In genomic region chr1:19483261-19483660, GRCh38 we compare ENCODE assay signal across 8 cellular contexts. TPM values are rescaled to one million over a fixed set of nuclear protein-coding genes. Genes with fewer than 3 reads are reported as not detected.
DNase-seq lines count a peak whose midpoint lies in the region; ATAC-seq, FAIRE-seq and TF ChIP-seq lines count a peak whose summit lies in the region.

No MANE protein-coding gene starts in this region.

- no peak for TF ChIP-seq POLR2A in suprapubic skin (IDR thresholded peaks at IDR 0.05)

- peak overlapping the region; percentile 97 for H3K4me3 Mint-ChIP-seq in activated T-helper 17 cell treated with anti-CD3 and anti-CD28 coated beads, Interleukin-2, amount 50 U/mL, for 72 hours

- no peak overlapping the region for H3K4me3 ChIP-seq in keratinocyte (ENCODE audit: control insufficient read depth in 2 of 3, extremely low read depth in 1 of 3, insufficient read depth in 2 of 3, low read depth in 1 of 3, low read length in 3 of 3)
- H3K4me3 ChIP-seq in suprapubic skin, result peak overlapping the region; percentile 83

- no peaks in the 10 kb centered on the region for H3K27me3 Mint-ChIP-seq in activated T-helper 17 cell treated with anti-CD3 and anti-CD28 coated beads, Interleukin-2, amount 50 U/mL, for 72 hours

- H3K27ac ChIP-seq in keratinocyte (ENCODE audit: control insufficient read depth, insufficient read depth, low read length) (no peak overlapping the region), suprapubic skin (peak overlapping the region; percentile 95)

- H3K4me2 ChIP-seq in keratinocyte (ENCODE audit: control insufficient read depth, extremely low read depth, insufficient read depth, low read depth, low read length), result peak overlapping the region; percentile 96

- no peak for TF ChIP-seq EP300 in suprapubic skin (IDR thresholded peaks at IDR 0.05)

- H3K4me1 Mint-ChIP-seq in activated T-helper 17 cell treated with anti-CD3 and anti-CD28 coated beads, Interleukin-2, amount 50 U/mL, for 72 hours, result peaks cover 63% of the 10 kb centered on the region

- peaks cover 49% of the 10 kb centered on the region for H4K20me1 ChIP-seq in keratinocyte (ENCODE audit: control insufficient read depth, extremely low read depth, insufficient read depth, low read length)

- no peaks in the 10 kb centered on the region for H3K27me3 ChIP-seq in keratinocyte (ENCODE audit: control insufficient read depth, extremely low read depth, insufficient read depth, low read length)
- H3K27me3 ChIP-seq in suprapubic skin, result no peaks in the 10 kb centered on the region

- peak overlapping the region; percentile 90 for H3K9ac ChIP-seq in keratinocyte (ENCODE audit: control insufficient read depth, extremely low read depth, insufficient read depth, low read length)

- H3K9me1 ChIP-seq in keratinocyte (ENCODE audit: control insufficient read depth, extremely low read depth, insufficient read depth, low read length), result peaks cover 9% of the 10 kb centered on the region

- WGBS in suprapubic skin, result 52% methylated on average over 3 of the region's 3 CpGs

- no peaks in the 10 kb centered on the region for H3K9me3 Mint-ChIP-seq in activated T-helper 17 cell treated with anti-CD3 and anti-CD28 coated beads, Interleukin-2, amount 50 U/mL, for 72 hours

- H2AFZ ChIP-seq in keratinocyte (ENCODE audit: control insufficient read depth, low read length), result no peak overlapping the region

- dilution Hi-C loops in keratinocyte (cut with MboI; ENCODE audit: extremely low pct_ligation_motif_present, low sequenced_read_pairs), result no loop called here

- FAIRE-seq in keratinocyte (lab: Jason Lieb, UNC), result no peak

- peak overlapping the region; percentile 97 for H3K27ac Mint-ChIP-seq in activated T-helper 17 cell treated with anti-CD3 and anti-CD28 coated beads, Interleukin-2, amount 50 U/mL, for 72 hours

- H3K36me3 ChIP-seq in keratinocyte (ENCODE audit: control insufficient read depth in 2 of 2, extremely low read depth in 1 of 2, insufficient read depth in 2 of 2, low read length in 2 of 2), result peaks cover 7 to 22% of the 10 kb centered on the region in 2 experiments
- no peaks in the 10 kb centered on the region for H3K36me3 ChIP-seq in suprapubic skin

- H3K79me2 ChIP-seq in keratinocyte (ENCODE audit: control insufficient read depth, insufficient read depth, low read length), result peaks cover 72% of the 10 kb centered on the region

- H3K36me3 Mint-ChIP-seq in activated T-helper 17 cell treated with anti-CD3 and anti-CD28 coated beads, Interleukin-2, amount 50 U/mL, for 72 hours (ENCODE audit: low read depth), result peaks cover 56% of the 10 kb centered on the region

- DNase-seq in activated T-cell treated with anti-CD3 and anti-CD28 coated beads for 24 hours (ENCODE audit: low read depth), result peak; percentile 35
- no peak for DNase-seq in activated T-cell treated with anti-CD3 and anti-CD28 coated beads, Interleukin-2, amount 50 U/mL, for 1 hour
- DNase-seq in keratinocyte (ENCODE audit: low read depth, low spot score), result no peak
- no peak for DNase-seq in suprapubic skin (ENCODE audit: low spot score in 2 of 2)
- no peak for DNase-seq in OCI-M1 (lab: John Stamatoyannopoulos, UW)
- DNase-seq in left lobe of liver (ENCODE audit: low spot score), result no peak

- peaks cover 36% of the 10 kb centered on the region for H3K4me1 ChIP-seq in keratinocyte (ENCODE audit: control insufficient read depth, extremely low read depth, insufficient read depth, low read length)
- H3K4me1 ChIP-seq in suprapubic skin, result peaks cover 89% of the 10 kb centered on the region

- TF ChIP-seq CTCF in keratinocyte (optimal IDR thresholded peaks at IDR 0.05 in 1 of 3, IDR thresholded peaks at IDR 0.05 in 1 of 3, conservative IDR thresholded peaks at IDR 0.05 in 1 of 3; ENCODE audit: extremely low read depth in 1 of 3, insufficient read depth in 2 of 3, low read length in 3 of 3) (no peak), suprapubic skin (IDR thresholded peaks at IDR 0.05) (no peak)

- no peaks in the 10 kb centered on the region for H3K9me3 ChIP-seq in keratinocyte (ENCODE audit: control insufficient read depth, low read depth, low read length)
- H3K9me3 ChIP-seq in suprapubic skin, result no peaks in the 10 kb centered on the region

- peak; percentile 63 for ATAC-seq in activated T-helper 17 cell treated with anti-CD3 and anti-CD28 coated beads, Interleukin-2, amount 50 U/mL, for 72 hours (replicated peaks)
- ATAC-seq in GM21723 (IDR thresholded peaks at IDR 0.05; ENCODE audit: unreplicated experiment) (no peak), left lobe of liver (no peak)

RNA-seq across cellular contexts. Expression of gene CAPZB, which starts 2.1 kb away (rescaled TPM):
- 100 to 1,000 TPM; 291 to 399 TPM for total RNA-seq in activated T-helper 17 cell treated with anti-CD3 and anti-CD28 coated beads, Interleukin-2, amount 50 U/mL, for 72 hours
- 143 to 422 TPM (median 193 TPM) in 3 replicates for polyA plus RNA-seq in keratinocyte
- polyA plus RNA-seq in keratinocyte (2011; ENCODE audit: low read depth), result 187 TPM
- polyA plus RNA-seq in keratinocyte (2011; cell fraction: cytosol; rRNA removed), result 320 and 360 TPM in 2 replicates
- 149 and 152 TPM in 2 replicates for polyA plus RNA-seq in keratinocyte (2011; cell fraction: nucleus; rRNA removed)
- 200 and 358 TPM in 2 replicates for polyA plus RNA-seq in keratinocyte (2012; ENCODE audit: low replicate concordance)
- polyA minus RNA-seq in keratinocyte, result 121 to 170 TPM (median 134 TPM) in 3 replicates
- polyA minus RNA-seq in keratinocyte (2011; cell fraction: cytosol; rRNA and poly(A)+ RNA removed), result 138 TPM
- polyA minus RNA-seq in keratinocyte (2011; cell fraction: nucleus; rRNA and poly(A)+ RNA removed), result 36.9 and 59.7 TPM in 2 replicates
- total RNA-seq in suprapubic skin (100 to 1,000 TPM; 101 to 130 (median 126) TPM), left lobe of liver (91.4 TPM)
